ENCODE assay signal across 16 cellular contexts in the genomic region with DNA sequence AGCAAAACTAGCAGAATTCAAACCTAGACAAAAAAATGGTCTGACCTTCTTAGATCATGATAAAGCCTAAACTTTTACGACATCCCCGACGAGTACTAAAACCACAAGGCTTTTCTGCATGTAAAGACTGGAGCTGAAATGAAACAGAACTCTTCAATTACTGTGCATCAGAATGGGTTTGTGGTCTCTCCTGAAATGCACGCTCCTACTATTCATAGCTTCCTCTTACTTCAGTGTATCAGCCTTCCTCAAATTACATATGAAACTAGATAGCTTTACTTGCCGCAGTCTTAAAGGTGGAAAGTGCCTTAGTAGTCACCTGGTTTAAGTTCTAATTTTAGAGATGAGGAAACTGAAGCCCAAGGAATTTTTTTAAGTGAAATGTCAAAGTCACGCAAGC. TPM values are rescaled to one million over a fixed set of nuclear protein-coding genes. Genes with fewer than 3 reads are reported as not detected.
DNase-seq lines count a peak whose midpoint lies in the region; ATAC-seq and TF ChIP-seq lines count a peak whose summit lies in the region.
"Had no signal": no experiment of that assay in that cellular context is flagged by ENCODE, and none has a peak within 500 bp of the region (broad histone marks: within the 10 kb centered on the region; RNA-seq: fewer than 3 reads in every experiment).

No MANE protein-coding gene starts in this region.

- no peak for TF ChIP-seq CTCF in uterus (IDR thresholded peaks at IDR 0.05)

- no peak for TF ChIP-seq POLR2A in uterus (IDR thresholded peaks at IDR 0.05)

- no peak for DNase-seq in activated CD4-positive, alpha-beta T cell treated with anti-CD3 and anti-CD28 coated beads for 36 hours
- no peak for DNase-seq in activated CD4-positive, alpha-beta T cell treated with anti-CD3 and anti-CD28 coated beads for 1 hour
- DNase-seq in NOMO-1 treated with DMSO at 0.1 percent for 48 hours (lab: John Stamatoyannopoulos, UW; ENCODE audit: unreplicated experiment) (peak; percentile 89), islet precursor cell (peak; percentile 52), uterus (no peak), NCI-H1417 (lab: John Stamatoyannopoulos, UW) (no peak)
- DNase-seq: activated CD4-positive, alpha-beta T cell treated with anti-CD3 and anti-CD28 coated beads, Interleukin-2, amount 10 ng/mL, durations not matched to agents 7 days and 5 days; activated T-cell treated with anti-CD3 and anti-CD28 coated beads, Interleukin-2, amount 50 U/mL, for 24 hours; NCI-H146; NCI-H524 treated with DMSO at 0.1 percent for 48 hours; T1000 had no signal

- H3K36me3 ChIP-seq in uterus, result no peaks in the 10 kb centered on the region

- POLR2A ChIA-PET in activated CD4-positive, alpha-beta T cell treated with anti-CD3 and anti-CD28 coated beads for 36 hours (lab: Charles Lee), result no interaction called here

- CTCF ChIA-PET in activated CD4-positive, alpha-beta T cell treated with anti-CD3 and anti-CD28 coated beads for 36 hours (lab: Charles Lee), result no interaction called here

- H3K36me3 Mint-ChIP-seq in activated CD4-positive, alpha-beta T cell treated with anti-CD3 and anti-CD28 coated beads for 36 hours (ENCODE audit: low read depth), result no peaks in the 10 kb centered on the region
- H3K36me3 Mint-ChIP-seq: IgD-negative memory B cell had no signal

- peaks cover 11% of the 10 kb centered on the region for H3K27me3 Mint-ChIP-seq in activated CD4-positive, alpha-beta T cell treated with anti-CD3 and anti-CD28 coated beads for 36 hours

- H3K4me1 Mint-ChIP-seq in activated CD4-positive, alpha-beta T cell treated with anti-CD3 and anti-CD28 coated beads for 36 hours, result peaks cover 3% of the 10 kb centered on the region

- H3K27ac Mint-ChIP-seq in activated CD4-positive, alpha-beta T cell treated with anti-CD3 and anti-CD28 coated beads for 36 hours, result no peak overlapping the region
- H3K27ac Mint-ChIP-seq: activated CD4-positive, alpha-beta T cell treated with anti-CD3 and anti-CD28 coated beads, Interleukin-2, amount 10 ng/mL, durations not matched to agents 7 days and 5 days; activated T-cell treated with anti-CD3 and anti-CD28 coated beads, Interleukin-2, amount 50 U/mL, for 24 hours; IgD-negative memory B cell had no signal

- no peaks in the 10 kb centered on the region for H3K9me3 Mint-ChIP-seq in activated CD4-positive, alpha-beta T cell treated with anti-CD3 and anti-CD28 coated beads for 36 hours (ENCODE audit: low read depth)
- H3K9me3 Mint-ChIP-seq: activated CD4-positive, alpha-beta T cell treated with anti-CD3 and anti-CD28 coated beads, Interleukin-2, amount 10 ng/mL, durations not matched to agents 7 days and 5 days; activated T-cell treated with anti-CD3 and anti-CD28 coated beads, Interleukin-2, amount 50 U/mL, for 24 hours; IgD-negative memory B cell had no signal

- no peak overlapping the region for H3K4me3 ChIP-seq in uterus
- H3K4me3 ChIP-seq: lung had no signal

- no peak overlapping the region for H3K27ac ChIP-seq in uterus

- no peaks in the 10 kb centered on the region for H3K27me3 ChIP-seq in uterus

- no peaks in the 10 kb centered on the region for H3K4me1 ChIP-seq in uterus

- H3K9me3 ChIP-seq in uterus, result no peaks in the 10 kb centered on the region

- intact Hi-C loops in activated CD4-positive, alpha-beta T cell treated with anti-CD3 and anti-CD28 coated beads for 36 hours (cut with DNase I, micrococcal nuclease), result no loop called here
- intact Hi-C loops in uterus (cut with DNase I; ENCODE audit: low total_unique reads), result loop anchor here (5.0 kb wide), 1 partner anchor 329 kb away; no protein-coding TSS in a partner anchor

- H3K4me3 Mint-ChIP-seq in activated CD4-positive, alpha-beta T cell treated with anti-CD3 and anti-CD28 coated beads for 36 hours, result no peak overlapping the region
- H3K4me3 Mint-ChIP-seq: activated CD4-positive, alpha-beta T cell treated with anti-CD3 and anti-CD28 coated beads, Interleukin-2, amount 10 ng/mL, durations not matched to agents 7 days and 5 days; activated T-cell treated with anti-CD3 and anti-CD28 coated beads, Interleukin-2, amount 50 U/mL, for 24 hours had no signal

- peak; percentile 51 for ATAC-seq in activated CD4-positive, alpha-beta T cell treated with anti-CD3 and anti-CD28 coated beads for 36 hours
- ATAC-seq in HG03025 (IDR thresholded peaks at IDR 0.05; ENCODE audit: low FRiP score, unreplicated experiment), result peak; percentile 52
- ATAC-seq in HG03457 (IDR thresholded peaks at IDR 0.05; ENCODE audit: unreplicated experiment), result no peak
- ATAC-seq: Right ventricle myocardium inferior had no signal

RNA-seq across cellular contexts. Expression of a gene that starts 24.6 kb away (rescaled TPM):
- 10 to 100 TPM; 40.4 to 50.8 TPM for total RNA-seq in activated CD4-positive, alpha-beta T cell treated with anti-CD3 and anti-CD28 coated beads for 36 hours
- total RNA-seq in uterus, result 10 to 100 TPM in 3 of 4 donors, 1 to 10 TPM in 1; 5.1 to 32.6 (median 20.6) TPM

RNA-seq across cellular contexts. Expression of a gene that starts 45.7 kb away (rescaled TPM):
- not detected for total RNA-seq in activated CD4-positive, alpha-beta T cell treated with anti-CD3 and anti-CD28 coated beads for 36 hours
- under 1 TPM in 2 of 4 donors, not detected in 2; 0.34 to 0.90 TPM for total RNA-seq in uterus
- total RNA-seq: activated CD4-positive, alpha-beta T cell treated with anti-CD3 and anti-CD28 coated beads, Interleukin-2, amount 10 ng/mL, durations not matched to agents 7 days and 5 days had no signal

Comparison
In these comparisons a context has a peak if more than half of its experiments do, and no peak if none do; other contexts are left out.
1. DNase-seq: peak in NOMO-1 treated with DMSO at 0.1 percent for 48 hours (single experiment) and islet precursor cell (single experiment); none in activated CD4-positive, alpha-beta T cell treated with anti-CD3 and anti-CD28 coated beads for 36 hours (single experiment), activated CD4-positive, alpha-beta T cell treated with anti-CD3 and anti-CD28 coated beads for 1 hour (single experiment), uterus (0 of 2) and NCI-H1417 (0 of 3).